In the genomic region with DNA sequence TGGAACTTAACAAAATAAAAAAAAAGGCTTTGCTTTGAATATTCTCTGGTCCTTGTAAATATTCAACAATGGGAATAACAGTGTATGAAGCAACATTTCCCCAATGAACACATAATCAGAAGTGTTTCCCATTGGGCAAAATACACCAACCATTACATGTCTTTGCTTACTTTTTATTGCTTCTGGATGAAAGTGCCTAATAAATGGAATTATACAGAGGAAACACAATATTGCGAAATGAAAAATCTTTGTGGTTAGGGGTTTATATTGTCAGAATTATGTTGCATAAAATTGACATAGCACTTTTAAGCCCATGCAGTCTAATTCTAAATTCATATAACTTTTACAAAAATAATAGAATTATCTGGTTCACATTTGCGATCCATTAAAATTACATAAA, we compare ENCODE assay signal across 19 cellular contexts.
DNase-seq lines count a peak whose midpoint lies in the region; ATAC-seq, FAIRE-seq and TF ChIP-seq lines count a peak whose summit lies in the region.
"Had no signal": no experiment of that assay in that cellular context is flagged by ENCODE, and none has a peak within 500 bp of the region (broad histone marks: within the 10 kb centered on the region; RNA-seq: fewer than 3 reads in every experiment).

No MANE protein-coding gene starts in this region.

- POLR2A ChIA-PET in HepG2 (lab: Yijun Ruan, JAX): no interaction called here

- no peaks in the 10 kb centered on the region for H3K9me2 ChIP-seq in GM23338 (ENCODE audit: insufficient read depth)

- H3K36me3 ChIP-seq in HepG2 (replicated peaks in 1 of 2; ENCODE audit: control insufficient read depth in 1 of 2, insufficient read depth in 2 of 2, low read length in 2 of 2) (no peaks in the 10 kb centered on the region), right lobe of liver (no peaks in the 10 kb centered on the region), GM23338 (ENCODE audit: insufficient read depth) (no peaks in the 10 kb centered on the region)
- H3K36me3 ChIP-seq: BLaER1 treated with 17β-estradiol and CSF1 and Interleukin-3, amounts not matched to agents 10 nM and 100 nM had no signal

- H3K4me2 ChIP-seq in HepG2 (ENCODE audit: low read depth, low read length) (no peak overlapping the region), GM23338 (no peak overlapping the region)
- H3K4me2 ChIP-seq: BLaER1 treated with 17β-estradiol and CSF1 and Interleukin-3, amounts not matched to agents 10 nM and 100 nM had no signal

- H3K9me3 Mint-ChIP-seq in GM23338: no peaks in the 10 kb centered on the region

- no peak overlapping the region for H2AFZ ChIP-seq in HepG2 (ENCODE audit: low read length)
- no peak overlapping the region for H2AFZ ChIP-seq in GM23338

- H4K20me1 ChIP-seq in HepG2 (ENCODE audit: insufficient read depth, low read length) (no peaks in the 10 kb centered on the region), GM23338 (replicated peaks; ENCODE audit: insufficient read depth) (no peaks in the 10 kb centered on the region)
- H4K20me1 ChIP-seq: BLaER1 treated with 17β-estradiol and CSF1 and Interleukin-3, amounts not matched to agents 10 nM and 100 nM had no signal

- H3K79me2 ChIP-seq in HepG2 (ENCODE audit: insufficient read depth, low read length): no peaks in the 10 kb centered on the region
- no peaks in the 10 kb centered on the region for H3K79me2 ChIP-seq in GM23338 (replicated peaks; ENCODE audit: insufficient read depth)

- WGBS in HepG2 (ENCODE audit: low lambda C conversion rate): 97% methylated on average over 2 of the region's 2 CpGs
- 87% methylated on average over 2 of the region's 2 CpGs for WGBS in right lobe of liver (ENCODE audit: insufficient coverage, low coverage, low lambda C conversion rate, missing lambda C conversion rate)

- no peak for FAIRE-seq in HepG2 (lab: Jason Lieb, UNC)
- FAIRE-seq: A549, H54, HTR-8/SVneo had no signal

- no peak for TF ChIP-seq RAD21 in HepG2 (CRISPR knock-in tag; IDR thresholded peaks at IDR 0.05)

- CTCF ChIA-PET in HepG2 (lab: Yijun Ruan, JAX; ENCODE audit: low intra/inter-chr PET ratio, low total read pairs): no interaction called here

- intact Hi-C loops in HepG2 (cut with micrococcal nuclease; ENCODE audit: unreplicated experiment) (no loop called here), right lobe of liver (cut with DNase I) (no loop called here)

- H3K4me1 Mint-ChIP-seq in GM23338: peaks cover 19% of the 10 kb centered on the region
- H3K4me1 Mint-ChIP-seq: B cell had no signal

- TF ChIP-seq CTCF in HepG2 (CRISPR knock-in tag; IDR thresholded peaks at IDR 0.05) (no peak), right lobe of liver (IDR thresholded peaks at IDR 0.05) (no peak), GM23338 (conservative IDR thresholded peaks at IDR 0.05; ENCODE audit: low read depth in 2 of 2) (no peak)

- no peaks in the 10 kb centered on the region for H3K36me3 Mint-ChIP-seq in GM23338 (ENCODE audit: low read depth)
- H3K36me3 Mint-ChIP-seq: CD8-positive, alpha-beta T cell had no signal

- ATAC-seq in HepG2 (no peak), right lobe of liver (no peak), GM23338 (no peak)
- ATAC-seq: CD8-positive, alpha-beta T cell had no signal

- H3K27me3 Mint-ChIP-seq in GM23338 (ENCODE audit: insufficient read depth, low read depth, poor library complexity): no peaks in the 10 kb centered on the region
- H3K27me3 Mint-ChIP-seq: B cell had no signal

- H3K4me1 ChIP-seq in HepG2 (ENCODE audit: insufficient read depth, low read length): peaks cover 20% of the 10 kb centered on the region
- peaks cover 0 to 10% (median 0%) of the 10 kb centered on the region in 4 donors for H3K4me1 ChIP-seq in right lobe of liver
- H3K4me1 ChIP-seq in GM23338 (ENCODE audit: insufficient read depth): no peaks in the 10 kb centered on the region
- H3K4me1 ChIP-seq: BLaER1 treated with 17β-estradiol and CSF1 and Interleukin-3, amounts not matched to agents 10 nM and 100 nM had no signal

- H3K27me3 ChIP-seq in HepG2 (ENCODE audit: control insufficient read depth in 1 of 2, insufficient read depth in 2 of 2, low read length in 2 of 2) (no peaks in the 10 kb centered on the region), right lobe of liver (no peaks in the 10 kb centered on the region), GM23338 (ENCODE audit: insufficient read depth) (no peaks in the 10 kb centered on the region)
- H3K27me3 ChIP-seq: BLaER1 treated with 17β-estradiol and CSF1 and Interleukin-3, amounts not matched to agents 10 nM and 100 nM had no signal

- H3K9me3 ChIP-seq in HepG2 (ENCODE audit: low read length) (no peaks in the 10 kb centered on the region), right lobe of liver (no peaks in the 10 kb centered on the region)
- H3K9me3 ChIP-seq: A549; BLaER1 treated with 17β-estradiol and CSF1 and Interleukin-3, amounts not matched to agents 10 nM and 100 nM had no signal

- H3F3A ChIP-seq in GM23338 (replicated peaks; ENCODE audit: low read depth): no peaks in the 10 kb centered on the region

- H3K27ac Mint-ChIP-seq in GM23338: no peak overlapping the region
- H3K27ac Mint-ChIP-seq: B cell; CD8-positive, alpha-beta T cell had no signal

- H3K9ac ChIP-seq in HepG2 (ENCODE audit: insufficient read depth, low read depth, low read length): no peak overlapping the region
- H3K9ac ChIP-seq: BLaER1 treated with 17β-estradiol and CSF1 and Interleukin-3, amounts not matched to agents 10 nM and 100 nM had no signal

- H3K27ac ChIP-seq in HepG2 (ENCODE audit: extremely low read length, insufficient read depth, low read length): no peak overlapping the region
- no peak overlapping the region for H3K27ac ChIP-seq in right lobe of liver
- no peak overlapping the region for H3K27ac ChIP-seq in GM23338 (ENCODE audit: low read depth)
- H3K27ac ChIP-seq: 22Rv1; BLaER1 treated with 17β-estradiol and CSF1 and Interleukin-3, amounts not matched to agents 10 nM and 100 nM had no signal

- no peak for TF ChIP-seq POLR2A in HepG2 (IDR thresholded peaks at IDR 0.05; ENCODE audit: insufficient read depth in 1 of 2, low read depth in 2 of 2, low read length in 2 of 2)
- no peak for TF ChIP-seq POLR2A in right lobe of liver (IDR thresholded peaks at IDR 0.05)

- TF ChIP-seq EP300 in HepG2 (IDR thresholded peaks at IDR 0.05; ENCODE audit: low read depth in 2 of 2, low read length in 2 of 2) (no peak), HepG2 (CRISPR knock-in tag; IDR thresholded peaks at IDR 0.05; ENCODE audit: borderline replicate concordance) (no peak)

- no TSS peak for BruUV-seq in HepG2 (replicated peaks; lab: Mats Ljungman, UMichigan)

- H3K4me3 ChIP-seq in HepG2 (replicated peaks in 1 of 3; ENCODE audit: insufficient read depth in 1 of 3, low read depth in 2 of 3, low read length in 3 of 3): no peak overlapping the region
- H3K4me3 ChIP-seq in right lobe of liver: no peak overlapping the region
- no peak overlapping the region for H3K4me3 ChIP-seq in GM23338
- H3K4me3 ChIP-seq: A549; BLaER1 treated with 17β-estradiol and CSF1 and Interleukin-3, amounts not matched to agents 10 nM and 100 nM had no signal

- DNase-seq in HepG2 (ENCODE audit: low spot score): no peak
- DNase-seq in right lobe of liver: no peak
- DNase-seq in amniotic epithelial cell (ENCODE audit: low read depth): peak; percentile 59
- peak; percentile 5 for DNase-seq in iris pigment epithelial cell (ENCODE audit: low read depth)
- no peak for DNase-seq in NCI-H1105 treated with DMSO at 0.1 percent for 48 hours (lab: John Stamatoyannopoulos, UW)
- no peak for DNase-seq in SHP77 treated with DMSO at 0.1 percent for 48 hours (lab: John Stamatoyannopoulos, UW)
- no peak for DNase-seq in GM23338 (ENCODE audit: low spot score)
- no peak for DNase-seq in HuH-7.5 (ENCODE audit: low spot score)
- DNase-seq: Calu3; CD8-positive, alpha-beta T cell; DMS79 treated with DMSO at 0.1 percent for 48 hours; GF-D8; HCEC 1CT had no signal

- H3K4me3 Mint-ChIP-seq in GM23338: no peak overlapping the region
- H3K4me3 Mint-ChIP-seq: B cell; CD8-positive, alpha-beta T cell had no signal

- in situ Hi-C loops in HepG2 (cut with HindIII; ENCODE audit: extremely low pct_ligation_motif_present, low pct_unique_long_range_greater_than_20kb): no loop called here

TF ChIP-seq in HepG2, 621 proteins besides CTCF, POLR2A, EP300 and RAD21:
- TF ChIP-seq CEBPB (IDR thresholded peaks at IDR 0.05; ENCODE audit: borderline replicate concordance, low read depth, low read length) (peak; percentile 46; the same call in 1 of the 2 replicates), SPEN (CRISPR knock-in tag; IDR thresholded peaks at IDR 0.05; ENCODE audit: low read depth) (no peak)

TF ChIP-seq in GM23338, 12 proteins besides CTCF, POLR2A, EP300 and RAD21 (continues in another document):
- TF ChIP-seq, protein P1, sequence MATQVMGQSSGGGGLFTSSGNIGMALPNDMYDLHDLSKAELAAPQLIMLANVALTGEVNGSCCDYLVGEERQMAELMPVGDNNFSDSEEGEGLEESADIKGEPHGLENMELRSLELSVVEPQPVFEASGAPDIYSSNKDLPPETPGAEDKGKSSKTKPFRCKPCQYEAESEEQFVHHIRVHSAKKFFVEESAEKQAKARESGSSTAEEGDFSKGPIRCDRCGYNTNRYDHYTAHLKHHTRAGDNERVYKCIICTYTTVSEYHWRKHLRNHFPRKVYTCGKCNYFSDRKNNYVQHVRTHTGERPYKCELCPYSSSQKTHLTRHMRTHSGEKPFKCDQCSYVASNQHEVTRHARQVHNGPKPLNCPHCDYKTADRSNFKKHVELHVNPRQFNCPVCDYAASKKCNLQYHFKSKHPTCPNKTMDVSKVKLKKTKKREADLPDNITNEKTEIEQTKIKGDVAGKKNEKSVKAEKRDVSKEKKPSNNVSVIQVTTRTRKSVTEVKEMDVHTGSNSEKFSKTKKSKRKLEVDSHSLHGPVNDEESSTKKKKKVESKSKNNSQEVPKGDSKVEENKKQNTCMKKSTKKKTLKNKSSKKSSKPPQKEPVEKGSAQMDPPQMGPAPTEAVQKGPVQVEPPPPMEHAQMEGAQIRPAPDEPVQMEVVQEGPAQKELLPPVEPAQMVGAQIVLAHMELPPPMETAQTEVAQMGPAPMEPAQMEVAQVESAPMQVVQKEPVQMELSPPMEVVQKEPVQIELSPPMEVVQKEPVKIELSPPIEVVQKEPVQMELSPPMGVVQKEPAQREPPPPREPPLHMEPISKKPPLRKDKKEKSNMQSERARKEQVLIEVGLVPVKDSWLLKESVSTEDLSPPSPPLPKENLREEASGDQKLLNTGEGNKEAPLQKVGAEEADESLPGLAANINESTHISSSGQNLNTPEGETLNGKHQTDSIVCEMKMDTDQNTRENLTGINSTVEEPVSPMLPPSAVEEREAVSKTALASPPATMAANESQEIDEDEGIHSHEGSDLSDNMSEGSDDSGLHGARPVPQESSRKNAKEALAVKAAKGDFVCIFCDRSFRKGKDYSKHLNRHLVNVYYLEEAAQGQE (IDR thresholded peaks at IDR 0.05; ENCODE audit: unreplicated experiment): no peak
- TF ChIP-seq POLR2AphosphoS5 (IDR thresholded peaks at IDR 0.05; ENCODE audit: low read depth) (no peak), NANOG (IDR thresholded peaks at IDR 0.05; ENCODE audit: borderline replicate concordance) (no peak), CREB1 (CRISPR knock-in tag; IDR thresholded peaks at IDR 0.05; ENCODE audit: low read depth) (no peak), ZNF114 (CRISPR knock-in tag; IDR thresholded peaks at IDR 0.05) (no peak)

Comparison
In these comparisons a context has a peak if more than half of its experiments do, and no peak if none do; other contexts are left out.
1. DNase-seq: peak in amniotic epithelial cell (single experiment) and iris pigment epithelial cell (single experiment); none in HepG2 (single experiment), right lobe of liver (0 of 3), NCI-H1105 treated with DMSO at 0.1 percent for 48 hours (single experiment), SHP77 treated with DMSO at 0.1 percent for 48 hours (single experiment), GM23338 (single experiment) and HuH-7.5 (single experiment).